20 cellular contexts compared by ENCODE assay signal in the genomic region with DNA sequence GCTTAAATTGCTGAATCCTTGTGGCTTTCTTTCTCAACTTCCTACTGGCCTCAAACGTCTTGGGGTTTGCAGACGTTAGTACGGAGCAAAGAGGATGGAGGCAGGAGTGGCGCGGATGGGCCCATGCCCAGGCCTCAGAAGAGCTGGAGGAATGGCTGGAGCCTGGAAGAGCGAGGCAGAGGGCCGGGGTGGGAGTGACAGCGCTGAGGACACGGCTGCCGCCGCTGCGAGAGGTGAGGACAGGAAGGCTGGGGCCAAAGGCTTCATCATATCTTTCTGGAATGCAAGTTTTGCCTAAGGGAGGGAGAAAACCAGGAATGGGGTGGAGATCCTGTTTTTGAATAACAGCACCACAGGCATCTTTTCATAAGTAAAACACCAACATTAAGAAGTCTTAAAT.
DNase-seq lines count a peak whose midpoint lies in the region; ATAC-seq, FAIRE-seq and TF ChIP-seq lines count a peak whose summit lies in the region.
"Had no signal": no experiment of that assay in that cellular context is flagged by ENCODE, and none has a peak within 500 bp of the region (broad histone marks: within the 10 kb centered on the region; RNA-seq: fewer than 3 reads in every experiment).

No MANE protein-coding gene starts in this region.

- FAIRE-seq in bronchial epithelial cell (lab: Jason Lieb, UNC), result peak; percentile 13
- FAIRE-seq: colon, GM18507, K562 had no signal

- TF ChIP-seq CTCF in bronchial epithelial cell (IDR thresholded peaks at IDR 0.05; ENCODE audit: insufficient read depth, low read length, severe bottlenecking), result no peak
- no peak for TF ChIP-seq CTCF in smooth muscle cell (IDR thresholded peaks at IDR 0.05; ENCODE audit: borderline replicate concordance, insufficient read depth, poor library complexity, severe bottlenecking)

- no peak for ATAC-seq in HG03565 (IDR thresholded peaks at IDR 0.05; ENCODE audit: unreplicated experiment)
- ATAC-seq: gastroesophageal sphincter; K562; stimulated activated naive B cell treated with anti-CD40 and anti-IgM and Interleukin-4, amounts not matched to agents 10 μg/mL and 1 μg/mL and 100 μg/mL, for 72 hours had no signal

- no peak overlapping the region for H3K4me2 ChIP-seq in smooth muscle cell
- H3K4me2 ChIP-seq: BLaER1 had no signal

- 0 out of 2 replicates have a peak overlapping the region, but pooled peaks have one; percentile 7 for H3K9ac ChIP-seq in HUES64 (ENCODE audit: low read depth, low read length)
- peak overlapping the region; percentile 43 for H3K9ac ChIP-seq in iPS-20b (ENCODE audit: low read depth, low read length)
- no peak overlapping the region for H3K9ac ChIP-seq in smooth muscle cell (ENCODE audit: low read depth)
- H3K9ac ChIP-seq: BLaER1 had no signal

- no peaks in the 10 kb centered on the region for H3F3A ChIP-seq in smooth muscle cell (ENCODE audit: low read depth)

- WGBS in HUES64, result 10% methylated on average over 12 of the region's 12 CpGs
- 28% methylated on average over 12 of the region's 12 CpGs for WGBS in smooth muscle cell (ENCODE audit: low lambda C conversion rate)

- H3K4me3 ChIP-seq in HUES64 (ENCODE audit: low read length) (no peak overlapping the region), bronchial epithelial cell (ENCODE audit: low read depth, low read length) (no peak overlapping the region), iPS-20b (ENCODE audit: low read length) (peak overlapping the region; percentile 28; the same call in 1 of the 2 replicates), smooth muscle cell (no peak overlapping the region)
- H3K4me3 ChIP-seq: BLaER1, gastroesophageal sphincter, K562, skin epidermis had no signal

- DNase-seq in bronchial epithelial cell (ENCODE audit: low read depth) (no peak), smooth muscle cell (lab: John Stamatoyannopoulos, UW; ENCODE audit: unreplicated experiment) (no peak), NCI-H187 (lab: John Stamatoyannopoulos, UW) (no peak)
- no peak for DNase-seq in stimulated activated CD4-positive, alpha-beta T cell treated with anti-CD3 and anti-CD28 coated beads, Interleukin-4, amount 100 ng/mL, for 4 hours
- DNase-seq in stimulated activated CD4-positive, alpha-beta T cell treated with anti-CD3 and anti-CD28 coated beads, Interleukin-2, amount 100 ng/mL, for 48 hours, result no peak
- DNase-seq: activated CD4-positive, CD25-positive, alpha-beta regulatory T cell treated with anti-CD3 and anti-CD28 coated beads, Interleukin-2, amount 50 U/mL, for 72 hours; activated effector memory CD4-positive, alpha-beta T cell treated with anti-CD3 and anti-CD28 coated beads, Interleukin-2, amount 50 U/mL, for 16 hours; amygdala; NCI-H2171; stimulated activated naive B cell treated with anti-CD40 and anti-IgM and Interleukin-4, amounts not matched to agents 10 μg/mL and 1 μg/mL and 100 μg/mL, for 72 hours had no signal

- H3K36me3 ChIP-seq in HUES64 (ENCODE audit: insufficient read depth, low read length), result no peaks in the 10 kb centered on the region
- no peaks in the 10 kb centered on the region for H3K36me3 ChIP-seq in bronchial epithelial cell (ENCODE audit: control insufficient read depth, insufficient read depth, low read length)
- no peaks in the 10 kb centered on the region for H3K36me3 ChIP-seq in iPS-20b (ENCODE audit: insufficient read depth, low read depth, low read length)
- H3K36me3 ChIP-seq in smooth muscle cell (ENCODE audit: low read depth), result no peaks in the 10 kb centered on the region
- H3K36me3 ChIP-seq: BLaER1, gastroesophageal sphincter had no signal

- peak overlapping the region; percentile 81 for H2AFZ ChIP-seq in smooth muscle cell (ENCODE audit: low read depth)

- no peaks in the 10 kb centered on the region for H4K20me1 ChIP-seq in smooth muscle cell (ENCODE audit: low read depth)
- H4K20me1 ChIP-seq: BLaER1 had no signal

- H3K79me2 ChIP-seq in smooth muscle cell (ENCODE audit: low read depth), result no peaks in the 10 kb centered on the region

- H3K9me3 ChIP-seq in HUES64 (ENCODE audit: insufficient read depth, low read depth, low read length) (no peaks in the 10 kb centered on the region), iPS-20b (ENCODE audit: insufficient read depth, low read depth, low read length) (no peaks in the 10 kb centered on the region), smooth muscle cell (replicated peaks; ENCODE audit: low read depth) (no peaks in the 10 kb centered on the region)
- H3K9me3 ChIP-seq: BLaER1, gastroesophageal sphincter had no signal

- H3K4me1 ChIP-seq in HUES64 (ENCODE audit: insufficient read depth, low read length) (peaks cover 43% of the 10 kb centered on the region), iPS-20b (ENCODE audit: insufficient read depth, low read length) (peaks cover 48% of the 10 kb centered on the region), smooth muscle cell (ENCODE audit: low read depth) (peaks cover 2% of the 10 kb centered on the region)
- H3K4me1 ChIP-seq: BLaER1 had no signal

- H3K27ac ChIP-seq in HUES64 (ENCODE audit: low read depth, low read length) (peak overlapping the region; percentile 68; the same call in 1 of the 2 replicates), iPS-20b (ENCODE audit: low read length) (peak overlapping the region; percentile 30), smooth muscle cell (ENCODE audit: low read depth) (no peak overlapping the region)
- H3K27ac ChIP-seq: BLaER1, epithelial cell of prostate, gastroesophageal sphincter, skin epidermis had no signal

- no peaks in the 10 kb centered on the region for H3K27me3 ChIP-seq in HUES64 (ENCODE audit: insufficient read depth, low read length)
- H3K27me3 ChIP-seq in bronchial epithelial cell (ENCODE audit: control insufficient read depth, insufficient read depth, low read length), result no peaks in the 10 kb centered on the region
- H3K27me3 ChIP-seq in iPS-20b (ENCODE audit: insufficient read depth, low read length), result no peaks in the 10 kb centered on the region
- H3K27me3 ChIP-seq in smooth muscle cell (ENCODE audit: low read depth), result no peaks in the 10 kb centered on the region
- H3K27me3 ChIP-seq: BLaER1, gastroesophageal sphincter had no signal
